In the genomic region with DNA sequence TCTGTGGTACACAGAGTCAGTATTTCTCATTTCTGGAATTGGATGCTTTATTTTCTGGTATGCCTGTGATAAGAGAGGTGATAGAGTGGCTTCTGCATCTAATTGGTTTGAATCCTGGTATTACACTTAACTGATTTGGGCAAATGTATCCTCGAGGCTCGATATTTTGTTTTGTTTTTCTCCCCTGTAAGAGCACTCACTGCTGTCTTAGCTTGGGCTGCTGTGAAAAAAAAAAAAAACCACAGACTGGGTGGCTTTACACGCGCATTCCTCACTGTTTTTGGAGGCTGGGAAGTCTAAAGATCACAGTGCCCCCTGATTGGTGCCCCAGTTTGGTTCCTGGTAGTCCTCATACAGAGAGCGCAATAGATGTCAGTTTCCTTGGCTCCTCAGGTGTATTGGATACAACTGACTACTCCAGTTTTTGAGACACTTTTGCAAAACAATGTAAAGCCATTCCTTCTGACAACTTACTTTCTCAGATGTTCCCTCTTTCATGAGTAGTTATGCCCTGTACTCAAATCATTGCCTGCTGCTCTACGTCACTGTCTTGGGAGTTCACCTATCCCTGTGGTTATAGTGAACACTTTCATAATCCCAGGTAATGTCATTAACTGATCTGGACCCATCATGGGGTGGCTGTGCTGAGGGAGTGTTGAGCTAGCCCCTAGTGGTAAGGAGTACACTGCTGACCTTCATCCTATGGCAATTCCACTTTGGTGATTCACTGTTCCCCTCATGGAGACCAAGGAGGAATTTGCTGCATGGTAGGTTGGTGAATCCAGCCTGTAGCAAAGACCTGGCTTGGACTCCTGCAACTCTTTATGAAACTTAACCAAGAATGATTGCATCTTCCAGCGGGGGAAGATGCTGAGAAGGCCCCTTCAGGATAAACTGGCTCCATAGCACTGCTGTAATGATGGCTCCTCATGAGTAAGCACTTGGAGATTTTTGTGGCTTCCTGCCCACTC, we compare ENCODE assay signal across 11 cellular contexts. TPM values are rescaled to one million over a fixed set of nuclear protein-coding genes. Genes with fewer than 3 reads are reported as not detected.
DNase-seq lines count a peak whose midpoint lies in the region; ATAC-seq and TF ChIP-seq lines count a peak whose summit lies in the region.
"Had no signal": no experiment of that assay in that cellular context is flagged by ENCODE, and none has a peak within 500 bp of the region (broad histone marks: within the 10 kb centered on the region; RNA-seq: fewer than 3 reads in every experiment).

No MANE protein-coding gene starts in this region.

- H3K9me3 Mint-ChIP-seq in Calu3 (ENCODE audit: low read depth, unreplicated experiment) (no peaks in the 10 kb centered on the region), mesothelial cell of epicardium (no peaks in the 10 kb centered on the region)

- CTCF ChIA-PET in Calu3 (lab: Charles Lee) = interaction anchor here (1.5 kb wide), 1 partner anchor 32 kb away, joined by 3 read pairs; no protein-coding TSS in a partner anchor

- intact Hi-C loops in Calu3 (cut with micrococcal nuclease; ENCODE audit: unreplicated experiment) = no loop called here

- no peaks in the 10 kb centered on the region for H3K27me3 Mint-ChIP-seq in Calu3 (ENCODE audit: unreplicated experiment)
- H3K27me3 Mint-ChIP-seq in mesothelial cell of epicardium (ENCODE audit: low read depth) = no peaks in the 10 kb centered on the region

- H3K4me1 Mint-ChIP-seq in Calu3 (ENCODE audit: low read depth, unreplicated experiment) (peaks cover 35% of the 10 kb centered on the region), mesothelial cell of epicardium (peaks cover 22% of the 10 kb centered on the region)

- H3K4me3 ChIP-seq in astrocyte of the cerebellum (ENCODE audit: low read depth, low read length) = no peak overlapping the region
- H3K4me3 ChIP-seq: pancreas had no signal

- TF ChIP-seq CTCF in Calu3 (IDR thresholded peaks at IDR 0.05; ENCODE audit: unreplicated experiment) (no peak), astrocyte of the cerebellum (IDR thresholded peaks at IDR 0.05; ENCODE audit: low read depth, low read length, missing control alignments) (peak; percentile 35), mesothelial cell of epicardium (IDR thresholded peaks at IDR 0.05; ENCODE audit: unreplicated experiment) (no peak)

- peak overlapping the region; percentile 6 for H3K27ac Mint-ChIP-seq in Calu3 (ENCODE audit: unreplicated experiment)
- peak overlapping the region; percentile 27 for H3K27ac Mint-ChIP-seq in mesothelial cell of epicardium

- ATAC-seq in HG02610 (IDR thresholded peaks at IDR 0.05; ENCODE audit: unreplicated experiment) (no peak), HG03354 (IDR thresholded peaks at IDR 0.05; ENCODE audit: poor library complexity, severe bottlenecking, unreplicated experiment) (no peak), HG02571 (IDR thresholded peaks at IDR 0.05; ENCODE audit: unreplicated experiment) (no peak)
- ATAC-seq: pancreas had no signal

- BruUV-seq in Calu3 (replicated peaks; lab: Mats Ljungman, UMichigan) = no TSS peak

- DNase-seq in Calu3 = no peak
- peak; percentile 39 for DNase-seq in HuH-7 (ENCODE audit: low spot score)
- peak; percentile 6 for DNase-seq in astrocyte of the cerebellum (ENCODE audit: low read depth)
- no peak for DNase-seq in mesothelial cell of epicardium (ENCODE audit: low spot score in 2 of 2, unreplicated experiment in 2 of 2)
- DNase-seq in hypothalamus (lab: John Stamatoyannopoulos, UW) = no peak
- DNase-seq: pancreas had no signal

- H3K4me3 Mint-ChIP-seq in Calu3 (ENCODE audit: low read depth, unreplicated experiment) = no peak overlapping the region
- no peak overlapping the region for H3K4me3 Mint-ChIP-seq in mesothelial cell of epicardium

- peaks cover 87% of the 10 kb centered on the region for H3K36me3 Mint-ChIP-seq in Calu3 (ENCODE audit: insufficient read depth, unreplicated experiment)
- H3K36me3 Mint-ChIP-seq in mesothelial cell of epicardium = peaks cover 33% of the 10 kb centered on the region

- in situ Hi-C loops in astrocyte of the cerebellum (cut with HindIII; ENCODE audit: low sequenced_read_pairs) = no loop called here

RNA-seq across cellular contexts. Expression of gene ACAT2, which starts 3.5 kb away (rescaled TPM):
- total RNA-seq in Calu3 (2022) (92.3 and 108 TPM in 2 replicates), mesothelial cell of epicardium (35.1 to 37.7 TPM (median 35.8 TPM) in 3 replicates)

RNA-seq across cellular contexts. Expression of gene WTAP, which starts 31.0 kb away (rescaled TPM):
- total RNA-seq in Calu3 (2022) = 91.8 and 103 TPM in 2 replicates
- total RNA-seq in mesothelial cell of epicardium = 116 to 122 TPM (median 118 TPM) in 3 replicates

RNA-seq across cellular contexts. Expression of gene TCP1, which starts 31.1 kb away (rescaled TPM):
- total RNA-seq in Calu3 (2022) (311 and 357 TPM in 2 replicates), mesothelial cell of epicardium (185 to 192 TPM (median 186 TPM) in 3 replicates)

RNA-seq across cellular contexts. Expression of gene MRPL18, which starts 32.0 kb away (rescaled TPM):
- total RNA-seq in Calu3 (2022) = 86.6 and 88.7 TPM in 2 replicates
- total RNA-seq in mesothelial cell of epicardium = 29.0 to 32.9 TPM (median 31.1 TPM) in 3 replicates

RNA-seq across cellular contexts. Expression of gene PNLDC1, which starts 41.8 kb away (rescaled TPM):
- total RNA-seq in Calu3 (2022) = 0.52 and 0.71 TPM in 2 replicates
- total RNA-seq in mesothelial cell of epicardium = 0.16 to 0.33 TPM (median 0.23 TPM) in 3 replicates
- total RNA-seq: dermis microvascular lymphatic vessel endothelial cell, temporal lobe had no signal

Comparison
In these comparisons a context has a peak if more than half of its experiments do, and no peak if none do; other contexts are left out.
1. DNase-seq: peak in HuH-7 (single experiment) and astrocyte of the cerebellum (single experiment); none in Calu3 (single experiment), mesothelial cell of epicardium (0 of 2) and hypothalamus (0 of 51).